In the genomic region with DNA sequence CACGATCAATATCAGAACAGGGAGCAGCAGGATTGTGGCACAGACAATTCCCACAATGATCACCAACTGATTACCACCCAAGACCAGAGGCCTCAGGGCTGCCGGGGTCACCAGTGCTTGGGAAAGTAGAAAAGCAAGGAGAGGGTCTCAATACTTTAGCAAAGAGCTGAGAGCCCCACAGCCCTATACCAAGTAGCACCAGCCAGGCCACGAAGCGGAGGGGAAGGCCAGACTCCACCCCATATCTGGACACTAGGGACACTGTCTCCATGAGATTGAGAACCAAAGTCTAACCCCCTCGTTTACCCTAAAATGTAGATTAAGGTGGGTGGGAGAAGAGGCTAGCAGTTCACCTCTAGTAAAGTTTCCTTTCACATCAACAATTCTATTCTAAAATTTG, we compare ENCODE assay signal across 17 cellular contexts. TPM values are rescaled to one million over a fixed set of nuclear protein-coding genes. Genes with fewer than 3 reads are reported as not detected.
DNase-seq lines count a peak whose midpoint lies in the region; ATAC-seq and TF ChIP-seq lines count a peak whose summit lies in the region.
"Had no signal": no experiment of that assay in that cellular context is flagged by ENCODE, and none has a peak within 500 bp of the region (broad histone marks: within the 10 kb centered on the region; RNA-seq: fewer than 3 reads in every experiment).

No MANE protein-coding gene starts in this region.

- H3K36me3 ChIP-seq in neutrophil = peaks cover 100% of the 10 kb centered on the region
- H3K36me3 ChIP-seq: HAP-1 had no signal

- H3K4me1 Mint-ChIP-seq in activated CD4-positive, alpha-beta memory T cell treated with anti-CD3 and anti-CD28 coated beads for 36 hours (ENCODE audit: low read depth) = peaks cover 20% of the 10 kb centered on the region
- peaks cover 20% of the 10 kb centered on the region for H3K4me1 Mint-ChIP-seq in activated CD4-positive, alpha-beta memory T cell treated with anti-CD3 and anti-CD28 coated beads, Interleukin-2, amount 10 ng/mL, durations not matched to agents 7 days and 5 days
- peaks cover 22% of the 10 kb centered on the region for H3K4me1 Mint-ChIP-seq in CD14-positive monocyte
- peaks cover 35% of the 10 kb centered on the region for H3K4me1 Mint-ChIP-seq in activated CD8-positive, alpha-beta T cell treated with anti-CD3 and anti-CD28 coated beads for 36 hours (ENCODE audit: low read depth)

- TF ChIP-seq POLR2A in GM18505 (IDR thresholded peaks at IDR 0.05; ENCODE audit: borderline replicate concordance, extremely low read depth, insufficient read depth, insufficient read length) = no peak

- peaks cover 44% of the 10 kb centered on the region for H3K36me3 Mint-ChIP-seq in activated CD4-positive, alpha-beta memory T cell treated with anti-CD3 and anti-CD28 coated beads for 36 hours
- peaks cover 34% of the 10 kb centered on the region for H3K36me3 Mint-ChIP-seq in activated CD4-positive, alpha-beta memory T cell treated with anti-CD3 and anti-CD28 coated beads, Interleukin-2, amount 10 ng/mL, durations not matched to agents 7 days and 5 days (ENCODE audit: low read depth)
- H3K36me3 Mint-ChIP-seq in CD14-positive monocyte = peaks cover 35 to 40% of the 10 kb centered on the region in 2 donors
- H3K36me3 Mint-ChIP-seq in activated CD8-positive, alpha-beta T cell treated with anti-CD3 and anti-CD28 coated beads for 36 hours (ENCODE audit: low read depth) = peaks cover 33% of the 10 kb centered on the region

- POLR2A ChIA-PET in activated CD4-positive, alpha-beta memory T cell treated with anti-CD3 and anti-CD28 coated beads for 36 hours (lab: Charles Lee) = interaction anchor here (0.8 to 1.5 kb wide), 4 partner anchors 24 to 104 kb away, joined by 3 to 5 read pairs (median 4); partner anchors contain the start of gene CD3E
- POLR2A ChIA-PET in activated CD4-positive, alpha-beta memory T cell treated with anti-CD3 and anti-CD28 coated beads, Interleukin-2, amount 10 ng/mL, durations not matched to agents 7 days and 5 days (lab: Charles Lee) = interaction anchor here (1.6 to 2.7 kb wide), 3 partner anchors 16 to 105 kb away, joined by 3 to 14 read pairs (median 7); partner anchors contain the start of gene JAML
- POLR2A ChIA-PET in activated CD8-positive, alpha-beta T cell treated with anti-CD3 and anti-CD28 coated beads for 36 hours (lab: Charles Lee) = interaction anchor here (0.5 to 3.8 kb wide), 10 partner anchors 11 to 143 kb away, joined by 3 to 77 read pairs (median 7); partner anchors contain the start of genes CD3E, CD3G and JAML

- H3K27ac ChIP-seq in neutrophil = peak overlapping the region; percentile 69
- H3K27ac ChIP-seq: 22Rv1 had no signal

- no peaks in the 10 kb centered on the region for H3K27me3 ChIP-seq in neutrophil

- no peak overlapping the region for H3K27ac Mint-ChIP-seq in activated CD4-positive, alpha-beta memory T cell treated with anti-CD3 and anti-CD28 coated beads for 36 hours
- H3K27ac Mint-ChIP-seq in activated CD4-positive, alpha-beta memory T cell treated with anti-CD3 and anti-CD28 coated beads, Interleukin-2, amount 10 ng/mL, durations not matched to agents 7 days and 5 days = no peak overlapping the region
- peak overlapping the region in 5 of 7 donors; percentile 21 to 82 (median 37) for H3K27ac Mint-ChIP-seq in CD14-positive monocyte
- no peak overlapping the region for H3K27ac Mint-ChIP-seq in activated CD8-positive, alpha-beta T cell treated with anti-CD3 and anti-CD28 coated beads for 36 hours

- H3K9me3 Mint-ChIP-seq in activated CD4-positive, alpha-beta memory T cell treated with anti-CD3 and anti-CD28 coated beads for 36 hours = no peaks in the 10 kb centered on the region
- H3K9me3 Mint-ChIP-seq in activated CD4-positive, alpha-beta memory T cell treated with anti-CD3 and anti-CD28 coated beads, Interleukin-2, amount 10 ng/mL, durations not matched to agents 7 days and 5 days = no peaks in the 10 kb centered on the region
- no peaks in the 10 kb centered on the region for H3K9me3 Mint-ChIP-seq in CD14-positive monocyte
- H3K9me3 Mint-ChIP-seq in activated CD8-positive, alpha-beta T cell treated with anti-CD3 and anti-CD28 coated beads for 36 hours = no peaks in the 10 kb centered on the region

- peaks cover 61 to 64% of the 10 kb centered on the region in 2 experiments for H3K4me1 ChIP-seq in neutrophil (ENCODE audit: control insufficient read depth in 1 of 2, insufficient read depth in 1 of 2, low read depth in 1 of 2, low read length in 1 of 2)
- H3K4me1 ChIP-seq: HAP-1 had no signal

- peak; percentile 2 for ATAC-seq in activated CD8-positive, alpha-beta T cell treated with anti-CD3 and anti-CD28 coated beads for 36 hours
- ATAC-seq in GM18505 (IDR thresholded peaks at IDR 0.05; ENCODE audit: unreplicated experiment) = no peak

- no peak overlapping the region for H3K4me3 ChIP-seq in neutrophil (ENCODE audit: low read depth in 1 of 2, low read length in 1 of 2)
- H3K4me3 ChIP-seq: HAP-1 had no signal

- peak overlapping the region; percentile 42 for H3K4me3 Mint-ChIP-seq in activated CD4-positive, alpha-beta memory T cell treated with anti-CD3 and anti-CD28 coated beads for 36 hours
- no peak overlapping the region for H3K4me3 Mint-ChIP-seq in activated CD4-positive, alpha-beta memory T cell treated with anti-CD3 and anti-CD28 coated beads, Interleukin-2, amount 10 ng/mL, durations not matched to agents 7 days and 5 days
- no peak overlapping the region for H3K4me3 Mint-ChIP-seq in CD14-positive monocyte
- H3K4me3 Mint-ChIP-seq in activated CD8-positive, alpha-beta T cell treated with anti-CD3 and anti-CD28 coated beads for 36 hours = no peak overlapping the region

- no peak for DNase-seq in activated CD4-positive, alpha-beta memory T cell treated with anti-CD3 and anti-CD28 coated beads for 36 hours
- DNase-seq in activated CD4-positive, alpha-beta memory T cell treated with anti-CD3 and anti-CD28 coated beads, Interleukin-2, amount 10 ng/mL, durations not matched to agents 7 days and 5 days = no peak
- no peak for DNase-seq in CD14-positive monocyte (ENCODE audit: low spot score)
- DNase-seq in activated CD8-positive, alpha-beta T cell treated with anti-CD3 and anti-CD28 coated beads for 36 hours = no peak
- DNase-seq in globus pallidus (ENCODE audit: low spot score) = no peak
- no peak for DNase-seq in putamen (ENCODE audit: low spot score)
- DNase-seq: DMS153, DMS79 treated with DMSO at 0.1 percent for 48 hours, EL, GOT3 had no signal

- no peaks in the 10 kb centered on the region for H3K27me3 Mint-ChIP-seq in activated CD4-positive, alpha-beta memory T cell treated with anti-CD3 and anti-CD28 coated beads for 36 hours
- H3K27me3 Mint-ChIP-seq in activated CD4-positive, alpha-beta memory T cell treated with anti-CD3 and anti-CD28 coated beads, Interleukin-2, amount 10 ng/mL, durations not matched to agents 7 days and 5 days = no peaks in the 10 kb centered on the region
- H3K27me3 Mint-ChIP-seq in CD14-positive monocyte (ENCODE audit: low read depth in 3 of 3) = no peaks in the 10 kb centered on the region
- H3K27me3 Mint-ChIP-seq in activated CD8-positive, alpha-beta T cell treated with anti-CD3 and anti-CD28 coated beads for 36 hours = no peaks in the 10 kb centered on the region

- CTCF ChIA-PET in activated CD4-positive, alpha-beta memory T cell treated with anti-CD3 and anti-CD28 coated beads for 36 hours (lab: Charles Lee) = interaction anchor here (0.7 to 2.8 kb wide), 2 partner anchors 8 to 89 kb away, joined by 3 to 82 read pairs; no protein-coding TSS in a partner anchor
- CTCF ChIA-PET in activated CD4-positive, alpha-beta memory T cell treated with anti-CD3 and anti-CD28 coated beads, Interleukin-2, amount 10 ng/mL, durations not matched to agents 7 days and 5 days (lab: Charles Lee) = interaction anchor here (2.8 to 3.8 kb wide), 5 partner anchors 15 to 104 kb away, joined by 28 to 47 read pairs (median 43); partner anchors contain the start of gene CD3E
- CTCF ChIA-PET in activated CD8-positive, alpha-beta T cell treated with anti-CD3 and anti-CD28 coated beads for 36 hours (lab: Charles Lee) = interaction anchor here (0.8 to 3.7 kb wide), 6 partner anchors 11 to 152 kb away, joined by 3 to 100 read pairs (median 13); partner anchors contain the start of gene MPZL2

- intact Hi-C loops in activated CD4-positive, alpha-beta memory T cell treated with anti-CD3 and anti-CD28 coated beads for 36 hours (cut with micrococcal nuclease) = loop anchor here (2.0 to 5.0 kb wide), 2 partner anchors 140 to 372 kb away; partner anchors contain the start of gene ARCN1
- intact Hi-C loops in CD14-positive monocyte (cut with micrococcal nuclease) = loop anchor here in 1 of 2 donors (10.0 kb wide), 1 partner anchor 284 kb away; no protein-coding TSS in a partner anchor
- intact Hi-C loops in activated CD8-positive, alpha-beta T cell treated with anti-CD3 and anti-CD28 coated beads for 36 hours (cut with micrococcal nuclease) = loop anchor here (2.0 to 5.0 kb wide), 5 partner anchors 24 to 142 kb away; partner anchors contain the start of genes CD3D, CD3G and JAML

- no peaks in the 10 kb centered on the region for H3K9me3 ChIP-seq in neutrophil
- H3K9me3 ChIP-seq: HAP-1 had no signal

- TF ChIP-seq CTCF in CD14-positive monocyte (IDR thresholded peaks at IDR 0.05) (no peak), neutrophil (IDR thresholded peaks at IDR 0.05) (no peak)
- TF ChIP-seq CTCF in activated CD8-positive, alpha-beta T cell treated with anti-CD3 and anti-CD28 coated beads for 36 hours (IDR thresholded peaks at IDR 0.05) = no peak

RNA-seq across cellular contexts. Expression of gene SCN2B, which starts 24.1 kb away (rescaled TPM):
- total RNA-seq in activated CD4-positive, alpha-beta memory T cell treated with anti-CD3 and anti-CD28 coated beads for 36 hours = not detected
- not detected for total RNA-seq in activated CD4-positive, alpha-beta memory T cell treated with anti-CD3 and anti-CD28 coated beads, Interleukin-2, amount 10 ng/mL, durations not matched to agents 7 days and 5 days
- polyA plus RNA-seq in CD14-positive monocyte = not detected
- total RNA-seq in activated CD8-positive, alpha-beta T cell treated with anti-CD3 and anti-CD28 coated beads for 36 hours = not detected
- total RNA-seq: A673, HT-29 had no signal
- polyA plus RNA-seq: BJ had no signal

RNA-seq across cellular contexts. Expression of gene JAML, which starts 24.3 kb away (rescaled TPM):
- 100 to 1,000 TPM; 155 to 163 TPM for total RNA-seq in activated CD4-positive, alpha-beta memory T cell treated with anti-CD3 and anti-CD28 coated beads for 36 hours
- total RNA-seq in activated CD4-positive, alpha-beta memory T cell treated with anti-CD3 and anti-CD28 coated beads, Interleukin-2, amount 10 ng/mL, durations not matched to agents 7 days and 5 days = 100 to 1,000 TPM; 102 to 103 TPM
- polyA plus RNA-seq in CD14-positive monocyte = 100 to 1,000 TPM; 748 to 968 TPM
- total RNA-seq in activated CD8-positive, alpha-beta T cell treated with anti-CD3 and anti-CD28 coated beads for 36 hours = 100 to 1,000 TPM; 236 to 251 TPM
- total RNA-seq: A673, HT-29 had no signal
- polyA plus RNA-seq: BJ had no signal

RNA-seq across cellular contexts. Expression of gene SCN4B, which starts 47.9 kb away (rescaled TPM):
- total RNA-seq in activated CD4-positive, alpha-beta memory T cell treated with anti-CD3 and anti-CD28 coated beads for 36 hours = under 1 TPM; 0.22 to 0.36 TPM
- total RNA-seq in activated CD4-positive, alpha-beta memory T cell treated with anti-CD3 and anti-CD28 coated beads, Interleukin-2, amount 10 ng/mL, durations not matched to agents 7 days and 5 days = under 1 TPM in 1 of 2 experiments, not detected in 1; 0.28 TPM
- not detected for polyA plus RNA-seq in CD14-positive monocyte
- 1 to 10 TPM in 1 of 2 experiments, under 1 TPM in 1; 0.72 to 1.1 TPM for total RNA-seq in activated CD8-positive, alpha-beta T cell treated with anti-CD3 and anti-CD28 coated beads for 36 hours
- total RNA-seq: HT-29 had no signal

RNA-seq across cellular contexts. Expression of gene MPZL3, which starts 51.7 kb away (rescaled TPM):
- total RNA-seq in activated CD4-positive, alpha-beta memory T cell treated with anti-CD3 and anti-CD28 coated beads for 36 hours = 10 to 100 TPM; 47.3 to 49.0 TPM
- total RNA-seq in activated CD4-positive, alpha-beta memory T cell treated with anti-CD3 and anti-CD28 coated beads, Interleukin-2, amount 10 ng/mL, durations not matched to agents 7 days and 5 days = 10 to 100 TPM; 34.0 to 34.9 TPM
- 1 to 10 TPM; 4.2 to 8.5 TPM for polyA plus RNA-seq in CD14-positive monocyte
- 10 to 100 TPM; 51.1 to 51.7 TPM for total RNA-seq in activated CD8-positive, alpha-beta T cell treated with anti-CD3 and anti-CD28 coated beads for 36 hours

Comparison
In these comparisons a context has a peak if more than half of its experiments do, and no peak if none do; other contexts are left out.
1. H3K27ac Mint-ChIP-seq: peak in CD14-positive monocyte (5 of 7); none in activated CD4-positive, alpha-beta memory T cell treated with anti-CD3 and anti-CD28 coated beads for 36 hours (single experiment), activated CD4-positive, alpha-beta memory T cell treated with anti-CD3 and anti-CD28 coated beads, Interleukin-2, amount 10 ng/mL, durations not matched to agents 7 days and 5 days (single experiment) and activated CD8-positive, alpha-beta T cell treated with anti-CD3 and anti-CD28 coated beads for 36 hours (single experiment).